11 cellular contexts compared by ENCODE assay signal in genomic region chr7:69906309-69906995, GRCh38.
DNase-seq lines count a peak whose midpoint lies in the region; ATAC-seq lines count a peak whose summit lies in the region.
"Had no signal": no experiment of that assay in that cellular context is flagged by ENCODE, and none has a peak within 500 bp of the region (broad histone marks: within the 10 kb centered on the region; RNA-seq: fewer than 3 reads in every experiment).

No MANE protein-coding gene starts in this region.

- peak; percentile 22 for DNase-seq in activated CD4-positive, alpha-beta T cell treated with anti-CD3 and anti-CD28 coated beads for 36 hours
- DNase-seq in activated CD4-positive, alpha-beta T cell treated with anti-CD3 and anti-CD28 coated beads, Interleukin-2, amount 10 ng/mL, durations not matched to agents 7 days and 5 days, result no peak
- DNase-seq in stimulated activated naive B cell treated with anti-CD40 and anti-IgM and Interleukin-4, amounts not matched to agents 10 μg/mL and 1 μg/mL and 100 μg/mL, for 72 hours, result peak; percentile 73
- DNase-seq in NCI-H526 treated with DMSO at 0.1 percent for 48 hours (lab: John Stamatoyannopoulos, UW) (no peak), NOMO-1 treated with dmso at 0.1 percent for 144 hours (lab: John Stamatoyannopoulos, UW; ENCODE audit: unreplicated experiment) (no peak)
- no peak for DNase-seq in activated CD4-positive, alpha-beta memory T cell treated with anti-CD3 and anti-CD28 coated beads for 36 hours
- DNase-seq: aorta, C1 segment of cervical spinal cord, right lobe of liver had no signal

- POLR2A ChIA-PET in activated CD4-positive, alpha-beta T cell treated with anti-CD3 and anti-CD28 coated beads for 36 hours (lab: Charles Lee), result no interaction called here
- POLR2A ChIA-PET in activated CD4-positive, alpha-beta T cell treated with anti-CD3 and anti-CD28 coated beads, Interleukin-2, amount 10 ng/mL, durations not matched to agents 7 days and 5 days (lab: Charles Lee), result no interaction called here
- POLR2A ChIA-PET in activated CD4-positive, alpha-beta memory T cell treated with anti-CD3 and anti-CD28 coated beads for 36 hours (lab: Charles Lee), result no interaction called here

- H3K27ac Mint-ChIP-seq in activated CD4-positive, alpha-beta T cell treated with anti-CD3 and anti-CD28 coated beads for 36 hours, result no peak overlapping the region
- no peak overlapping the region for H3K27ac Mint-ChIP-seq in activated CD4-positive, alpha-beta T cell treated with anti-CD3 and anti-CD28 coated beads, Interleukin-2, amount 10 ng/mL, durations not matched to agents 7 days and 5 days
- peak overlapping the region; percentile 7 for H3K27ac Mint-ChIP-seq in stimulated activated naive B cell treated with anti-CD40 and anti-IgM and Interleukin-4, amounts not matched to agents 10 μg/mL and 1 μg/mL and 100 μg/mL, for 72 hours
- no peak overlapping the region for H3K27ac Mint-ChIP-seq in activated CD4-positive, alpha-beta memory T cell treated with anti-CD3 and anti-CD28 coated beads for 36 hours

- intact Hi-C loops in activated CD4-positive, alpha-beta T cell treated with anti-CD3 and anti-CD28 coated beads for 36 hours (cut with DNase I, micrococcal nuclease), result no loop called here
- intact Hi-C loops in activated CD4-positive, alpha-beta memory T cell treated with anti-CD3 and anti-CD28 coated beads for 36 hours (cut with micrococcal nuclease), result no loop called here

- ATAC-seq in activated CD4-positive, alpha-beta T cell treated with anti-CD3 and anti-CD28 coated beads for 36 hours, result no peak
- ATAC-seq in GM21786 (IDR thresholded peaks at IDR 0.05; ENCODE audit: unreplicated experiment) (peak; percentile 81), HG03565 (IDR thresholded peaks at IDR 0.05; ENCODE audit: unreplicated experiment) (peak; percentile 93)
- ATAC-seq in stimulated activated naive B cell treated with anti-CD40 and anti-IgM and Interleukin-4, amounts not matched to agents 10 μg/mL and 1 μg/mL and 100 μg/mL, for 72 hours (replicated peaks), result peak; percentile 98 to 99
- ATAC-seq: right lobe of liver had no signal

- CTCF ChIA-PET in activated CD4-positive, alpha-beta T cell treated with anti-CD3 and anti-CD28 coated beads for 36 hours (lab: Charles Lee), result interaction anchor here (2.9 kb wide), 1 partner anchor 10 kb away, joined by 7 read pairs; no protein-coding TSS in a partner anchor
- CTCF ChIA-PET in activated CD4-positive, alpha-beta T cell treated with anti-CD3 and anti-CD28 coated beads, Interleukin-2, amount 10 ng/mL, durations not matched to agents 7 days and 5 days (lab: Charles Lee), result no interaction called here
- CTCF ChIA-PET in activated CD4-positive, alpha-beta memory T cell treated with anti-CD3 and anti-CD28 coated beads for 36 hours (lab: Charles Lee), result no interaction called here

- no peaks in the 10 kb centered on the region for H3K9me3 Mint-ChIP-seq in activated CD4-positive, alpha-beta T cell treated with anti-CD3 and anti-CD28 coated beads for 36 hours (ENCODE audit: low read depth)
- H3K9me3 Mint-ChIP-seq in activated CD4-positive, alpha-beta T cell treated with anti-CD3 and anti-CD28 coated beads, Interleukin-2, amount 10 ng/mL, durations not matched to agents 7 days and 5 days, result no peaks in the 10 kb centered on the region
- H3K9me3 Mint-ChIP-seq in stimulated activated naive B cell treated with anti-CD40 and anti-IgM and Interleukin-4, amounts not matched to agents 10 μg/mL and 1 μg/mL and 100 μg/mL, for 72 hours, result peaks cover 0 to 2% of the 10 kb centered on the region in 2 donors
- H3K9me3 Mint-ChIP-seq in activated CD4-positive, alpha-beta memory T cell treated with anti-CD3 and anti-CD28 coated beads for 36 hours, result no peaks in the 10 kb centered on the region

- H3K27me3 Mint-ChIP-seq in activated CD4-positive, alpha-beta T cell treated with anti-CD3 and anti-CD28 coated beads for 36 hours, result peaks cover 3% of the 10 kb centered on the region
- peaks cover 3% of the 10 kb centered on the region for H3K27me3 Mint-ChIP-seq in activated CD4-positive, alpha-beta T cell treated with anti-CD3 and anti-CD28 coated beads, Interleukin-2, amount 10 ng/mL, durations not matched to agents 7 days and 5 days
- no peaks in the 10 kb centered on the region for H3K27me3 Mint-ChIP-seq in stimulated activated naive B cell treated with anti-CD40 and anti-IgM and Interleukin-4, amounts not matched to agents 10 μg/mL and 1 μg/mL and 100 μg/mL, for 72 hours
- H3K27me3 Mint-ChIP-seq in activated CD4-positive, alpha-beta memory T cell treated with anti-CD3 and anti-CD28 coated beads for 36 hours, result no peaks in the 10 kb centered on the region

- H3K4me1 Mint-ChIP-seq in activated CD4-positive, alpha-beta T cell treated with anti-CD3 and anti-CD28 coated beads for 36 hours, result peaks cover 3% of the 10 kb centered on the region
- no peaks in the 10 kb centered on the region for H3K4me1 Mint-ChIP-seq in activated CD4-positive, alpha-beta T cell treated with anti-CD3 and anti-CD28 coated beads, Interleukin-2, amount 10 ng/mL, durations not matched to agents 7 days and 5 days
- H3K4me1 Mint-ChIP-seq in stimulated activated naive B cell treated with anti-CD40 and anti-IgM and Interleukin-4, amounts not matched to agents 10 μg/mL and 1 μg/mL and 100 μg/mL, for 72 hours, result peaks cover 36 to 49% of the 10 kb centered on the region in 2 donors
- H3K4me1 Mint-ChIP-seq in activated CD4-positive, alpha-beta memory T cell treated with anti-CD3 and anti-CD28 coated beads for 36 hours (ENCODE audit: low read depth), result no peaks in the 10 kb centered on the region

- H3K36me3 Mint-ChIP-seq in activated CD4-positive, alpha-beta T cell treated with anti-CD3 and anti-CD28 coated beads for 36 hours (ENCODE audit: low read depth), result no peaks in the 10 kb centered on the region
- no peaks in the 10 kb centered on the region for H3K36me3 Mint-ChIP-seq in activated CD4-positive, alpha-beta T cell treated with anti-CD3 and anti-CD28 coated beads, Interleukin-2, amount 10 ng/mL, durations not matched to agents 7 days and 5 days (ENCODE audit: low read depth)
- H3K36me3 Mint-ChIP-seq in stimulated activated naive B cell treated with anti-CD40 and anti-IgM and Interleukin-4, amounts not matched to agents 10 μg/mL and 1 μg/mL and 100 μg/mL, for 72 hours, result peaks cover 6 to 11% of the 10 kb centered on the region in 2 donors
- H3K36me3 Mint-ChIP-seq in activated CD4-positive, alpha-beta memory T cell treated with anti-CD3 and anti-CD28 coated beads for 36 hours, result no peaks in the 10 kb centered on the region

- H3K4me3 Mint-ChIP-seq in activated CD4-positive, alpha-beta T cell treated with anti-CD3 and anti-CD28 coated beads for 36 hours, result no peak overlapping the region
- H3K4me3 Mint-ChIP-seq in activated CD4-positive, alpha-beta T cell treated with anti-CD3 and anti-CD28 coated beads, Interleukin-2, amount 10 ng/mL, durations not matched to agents 7 days and 5 days, result no peak overlapping the region
- H3K4me3 Mint-ChIP-seq in stimulated activated naive B cell treated with anti-CD40 and anti-IgM and Interleukin-4, amounts not matched to agents 10 μg/mL and 1 μg/mL and 100 μg/mL, for 72 hours, result peak overlapping the region; percentile 15 to 40
- H3K4me3 Mint-ChIP-seq in activated CD4-positive, alpha-beta memory T cell treated with anti-CD3 and anti-CD28 coated beads for 36 hours, result no peak overlapping the region

Comparison
In these comparisons a context has a peak if more than half of its experiments do, and no peak if none do; other contexts are left out.
1. DNase-seq: peak in activated CD4-positive, alpha-beta T cell treated with anti-CD3 and anti-CD28 coated beads for 36 hours (single experiment) and stimulated activated naive B cell treated with anti-CD40 and anti-IgM and Interleukin-4, amounts not matched to agents 10 μg/mL and 1 μg/mL and 100 μg/mL, for 72 hours (single experiment); none in activated CD4-positive, alpha-beta T cell treated with anti-CD3 and anti-CD28 coated beads, Interleukin-2, amount 10 ng/mL, durations not matched to agents 7 days and 5 days (single experiment), NCI-H526 treated with DMSO at 0.1 percent for 48 hours (single experiment), NOMO-1 treated with dmso at 0.1 percent for 144 hours (single experiment) and activated CD4-positive, alpha-beta memory T cell treated with anti-CD3 and anti-CD28 coated beads for 36 hours (single experiment).
2. H3K4me3 Mint-ChIP-seq: peak in stimulated activated naive B cell treated with anti-CD40 and anti-IgM and Interleukin-4, amounts not matched to agents 10 μg/mL and 1 μg/mL and 100 μg/mL, for 72 hours (2 of 2); none in activated CD4-positive, alpha-beta T cell treated with anti-CD3 and anti-CD28 coated beads for 36 hours (single experiment), activated CD4-positive, alpha-beta T cell treated with anti-CD3 and anti-CD28 coated beads, Interleukin-2, amount 10 ng/mL, durations not matched to agents 7 days and 5 days (single experiment) and activated CD4-positive, alpha-beta memory T cell treated with anti-CD3 and anti-CD28 coated beads for 36 hours (single experiment).